Comparison of ENCODE assay signal across 1 cellular context in the genomic region with DNA sequence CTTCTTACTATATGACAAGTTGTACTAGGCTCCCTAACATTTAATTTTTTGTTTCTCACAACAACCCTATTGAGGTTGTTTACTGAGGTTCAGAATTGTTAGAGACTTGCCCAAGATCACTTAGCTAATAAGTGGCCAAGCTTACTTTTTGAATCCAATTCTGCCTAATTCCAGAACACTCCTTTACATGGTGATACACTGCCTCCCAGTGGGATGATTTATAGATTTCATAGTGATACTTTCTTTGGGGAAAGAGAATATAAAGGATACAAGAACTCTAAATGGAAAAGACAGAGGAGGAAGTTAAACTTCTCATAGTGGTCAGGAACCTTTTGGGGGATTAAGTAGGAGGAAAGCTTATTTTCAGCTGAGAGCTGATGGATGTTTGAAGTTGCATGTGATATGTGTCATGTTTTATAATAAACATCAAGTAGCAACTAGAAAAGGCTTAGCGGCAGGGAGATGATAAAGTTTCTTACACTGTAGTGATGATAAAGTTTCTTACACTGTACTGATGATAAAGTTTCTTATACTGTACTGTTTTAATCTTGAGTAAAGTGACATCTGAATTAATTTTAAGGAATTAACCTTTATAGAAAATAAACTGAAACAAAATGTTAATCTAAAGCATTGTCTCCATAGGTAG.
TF ChIP-seq lines count a peak whose summit lies in the region.

No MANE protein-coding gene starts in this region.

TF ChIP-seq in HepG2, 621 proteins besides CTCF, POLR2A, EP300 and RAD21:
- TF ChIP-seq TGIF2 (CRISPR knock-in tag; IDR thresholded peaks at IDR 0.05), result no peak
- TF ChIP-seq RAD51 (IDR thresholded peaks at IDR 0.05; ENCODE audit: borderline replicate concordance), result no peak
- TF ChIP-seq FOSL1 (CRISPR knock-in tag; IDR thresholded peaks at IDR 0.05; ENCODE audit: borderline replicate concordance), result no peak
- no peak for TF ChIP-seq ZNF34 (CRISPR knock-in tag; IDR thresholded peaks at IDR 0.05; ENCODE audit: borderline replicate concordance)
- no peak for TF ChIP-seq DMAP1 (CRISPR knock-in tag; IDR thresholded peaks at IDR 0.05)
- no peak for TF ChIP-seq RORA (CRISPR knock-in tag; IDR thresholded peaks at IDR 0.05)
- TF ChIP-seq, protein P1, sequence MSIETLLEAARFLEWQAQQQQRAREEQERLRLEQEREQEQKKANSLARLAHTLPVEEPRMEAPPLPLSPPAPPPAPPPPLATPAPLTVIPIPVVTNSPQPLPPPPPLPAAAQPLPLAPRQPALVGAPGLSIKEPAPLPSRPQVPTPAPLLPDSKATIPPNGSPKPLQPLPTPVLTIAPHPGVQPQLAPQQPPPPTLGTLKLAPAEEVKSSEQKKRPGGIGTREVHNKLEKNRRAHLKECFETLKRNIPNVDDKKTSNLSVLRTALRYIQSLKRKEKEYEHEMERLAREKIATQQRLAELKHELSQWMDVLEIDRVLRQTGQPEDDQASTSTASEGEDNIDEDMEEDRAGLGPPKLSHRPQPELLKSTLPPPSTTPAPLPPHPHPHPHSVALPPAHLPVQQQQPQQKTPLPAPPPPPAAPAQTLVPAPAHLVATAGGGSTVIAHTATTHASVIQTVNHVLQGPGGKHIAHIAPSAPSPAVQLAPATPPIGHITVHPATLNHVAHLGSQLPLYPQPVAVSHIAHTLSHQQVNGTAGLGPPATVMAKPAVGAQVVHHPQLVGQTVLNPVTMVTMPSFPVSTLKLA (IDR thresholded peaks at IDR 0.05), result no peak
- peak; percentile 41; the same call in 1 of the 2 replicates for TF ChIP-seq SMC3 (IDR thresholded peaks at IDR 0.05; ENCODE audit: low read length)
- no peak for TF ChIP-seq ARHGAP35 (CRISPR knock-in tag; IDR thresholded peaks at IDR 0.05; ENCODE audit: borderline replicate concordance)
- peak; percentile 51 for TF ChIP-seq STAG1 (CRISPR knock-in tag; IDR thresholded peaks at IDR 0.05)
- TF ChIP-seq, protein P2, sequence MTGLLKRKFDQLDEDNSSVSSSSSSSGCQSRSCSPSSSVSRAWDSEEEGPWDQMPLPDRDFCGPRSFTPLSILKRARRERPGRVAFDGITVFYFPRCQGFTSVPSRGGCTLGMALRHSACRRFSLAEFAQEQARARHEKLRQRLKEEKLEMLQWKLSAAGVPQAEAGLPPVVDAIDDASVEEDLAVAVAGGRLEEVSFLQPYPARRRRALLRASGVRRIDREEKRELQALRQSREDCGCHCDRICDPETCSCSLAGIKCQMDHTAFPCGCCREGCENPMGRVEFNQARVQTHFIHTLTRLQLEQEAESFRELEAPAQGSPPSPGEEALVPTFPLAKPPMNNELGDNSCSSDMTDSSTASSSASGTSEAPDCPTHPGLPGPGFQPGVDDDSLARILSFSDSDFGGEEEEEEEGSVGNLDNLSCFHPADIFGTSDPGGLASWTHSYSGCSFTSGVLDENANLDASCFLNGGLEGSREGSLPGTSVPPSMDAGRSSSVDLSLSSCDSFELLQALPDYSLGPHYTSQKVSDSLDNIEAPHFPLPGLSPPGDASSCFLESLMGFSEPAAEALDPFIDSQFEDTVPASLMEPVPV (CRISPR knock-in tag; IDR thresholded peaks at IDR 0.05), result no peak
- TF ChIP-seq HCFC1 (IDR thresholded peaks at IDR 0.05; ENCODE audit: low read depth, low read length), result no peak
- TF ChIP-seq PITX1 (CRISPR knock-in tag; IDR thresholded peaks at IDR 0.05), result no peak
- TF ChIP-seq, protein P3, sequence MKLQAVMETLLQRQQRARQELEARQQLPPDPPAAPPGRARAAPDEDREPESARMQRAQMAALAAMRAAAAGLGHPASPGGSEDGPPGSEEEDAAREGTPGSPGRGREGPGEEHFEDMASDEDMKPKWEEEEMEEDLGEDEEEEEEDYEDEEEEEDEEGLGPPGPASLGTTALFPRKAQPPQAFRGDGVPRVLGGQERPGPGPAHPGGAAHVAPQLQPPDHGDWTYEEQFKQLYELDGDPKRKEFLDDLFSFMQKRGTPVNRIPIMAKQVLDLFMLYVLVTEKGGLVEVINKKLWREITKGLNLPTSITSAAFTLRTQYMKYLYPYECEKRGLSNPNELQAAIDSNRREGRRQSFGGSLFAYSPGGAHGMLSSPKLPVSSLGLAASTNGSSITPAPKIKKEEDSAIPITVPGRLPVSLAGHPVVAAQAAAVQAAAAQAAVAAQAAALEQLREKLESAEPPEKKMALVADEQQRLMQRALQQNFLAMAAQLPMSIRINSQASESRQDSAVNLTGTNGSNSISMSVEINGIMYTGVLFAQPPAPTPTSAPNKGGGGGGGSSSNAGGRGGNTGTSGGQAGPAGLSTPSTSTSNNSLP (IDR thresholded peaks at IDR 0.05; ENCODE audit: low read depth, low read length), result 0 out of 2 replicates have a peak, but pooled peaks have one; percentile 37
- no peak for TF ChIP-seq WIZ (CRISPR knock-in tag; IDR thresholded peaks at IDR 0.05)
- no peak for TF ChIP-seq ZNF672 (CRISPR knock-in tag; IDR thresholded peaks at IDR 0.05)
- TF ChIP-seq TOE1 (CRISPR knock-in tag; IDR thresholded peaks at IDR 0.05), result no peak
- TF ChIP-seq, protein P4, sequence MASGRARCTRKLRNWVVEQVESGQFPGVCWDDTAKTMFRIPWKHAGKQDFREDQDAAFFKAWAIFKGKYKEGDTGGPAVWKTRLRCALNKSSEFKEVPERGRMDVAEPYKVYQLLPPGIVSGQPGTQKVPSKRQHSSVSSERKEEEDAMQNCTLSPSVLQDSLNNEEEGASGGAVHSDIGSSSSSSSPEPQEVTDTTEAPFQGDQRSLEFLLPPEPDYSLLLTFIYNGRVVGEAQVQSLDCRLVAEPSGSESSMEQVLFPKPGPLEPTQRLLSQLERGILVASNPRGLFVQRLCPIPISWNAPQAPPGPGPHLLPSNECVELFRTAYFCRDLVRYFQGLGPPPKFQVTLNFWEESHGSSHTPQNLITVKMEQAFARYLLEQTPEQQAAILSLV (CRISPR knock-in tag; IDR thresholded peaks at IDR 0.05; ENCODE audit: borderline replicate concordance), result no peak
- TF ChIP-seq ZNF777 (CRISPR knock-in tag; IDR thresholded peaks at IDR 0.05), result no peak
- TF ChIP-seq CREM (IDR thresholded peaks at IDR 0.05), result no peak
- no peak for TF ChIP-seq CREM (CRISPR knock-in tag; IDR thresholded peaks at IDR 0.05)
- no peak for TF ChIP-seq ZSCAN21 (CRISPR knock-in tag; IDR thresholded peaks at IDR 0.05; ENCODE audit: borderline replicate concordance)
